In genomic region chr2:19198376-19198775, GRCh38 we compare ENCODE assay signal across 14 cellular contexts.
"Had no signal": no experiment of that assay in that cellular context is flagged by ENCODE, and none has a peak within 500 bp of the region (broad histone marks: within the 10 kb centered on the region; RNA-seq: fewer than 3 reads in every experiment).

No MANE protein-coding gene starts in this region.

- H3K4me3 ChIP-seq: ovary, sigmoid colon, SK-N-MC, tibial nerve had no signal

- H3K4me1 ChIP-seq: sigmoid colon, tibial nerve had no signal

- H3K27ac ChIP-seq: ovary, sigmoid colon, SK-N-MC, tibial nerve had no signal

- H3K9me3 ChIP-seq: ovary, sigmoid colon had no signal

- H3K36me3 ChIP-seq: ovary, sigmoid colon, tibial nerve had no signal

- H3K27me3 ChIP-seq: ovary, sigmoid colon, tibial nerve had no signal

- DNase-seq: activated CD4-positive, alpha-beta T cell treated with anti-CD3 and anti-CD28 coated beads, Interleukin-2, amount 50 U/mL, for 4 hours; activated gamma-delta T cell; activated T-cell treated with anti-CD3 and anti-CD28 coated beads, Interleukin-2, amount 50 U/mL, for 72 hours; dermis blood vessel endothelial cell; effector memory CD4-positive, alpha-beta T cell; mesendoderm; naive thymus-derived CD8-positive, alpha-beta T cell; ovary; sigmoid colon; stimulated activated CD4-positive, alpha-beta T cell treated with anti-CD3 and anti-CD28 coated beads, Interleukin-12 subunit alpha, Interleukin-12 subunit beta, amount 100 ng/mL, for 4 hours; stimulated activated CD4-positive, alpha-beta T cell treated with anti-CD3 and anti-CD28 coated beads, Interleukin-1b, Interleukin-23, amount 100 ng/mL, for 48 hours; stimulated activated naive CD4-positive, alpha-beta T cell treated with Interleukin-2 at 50 U/mL for 16 hours had no signal
